Comparison of ENCODE assay signal across 14 cellular contexts in the genomic region with DNA sequence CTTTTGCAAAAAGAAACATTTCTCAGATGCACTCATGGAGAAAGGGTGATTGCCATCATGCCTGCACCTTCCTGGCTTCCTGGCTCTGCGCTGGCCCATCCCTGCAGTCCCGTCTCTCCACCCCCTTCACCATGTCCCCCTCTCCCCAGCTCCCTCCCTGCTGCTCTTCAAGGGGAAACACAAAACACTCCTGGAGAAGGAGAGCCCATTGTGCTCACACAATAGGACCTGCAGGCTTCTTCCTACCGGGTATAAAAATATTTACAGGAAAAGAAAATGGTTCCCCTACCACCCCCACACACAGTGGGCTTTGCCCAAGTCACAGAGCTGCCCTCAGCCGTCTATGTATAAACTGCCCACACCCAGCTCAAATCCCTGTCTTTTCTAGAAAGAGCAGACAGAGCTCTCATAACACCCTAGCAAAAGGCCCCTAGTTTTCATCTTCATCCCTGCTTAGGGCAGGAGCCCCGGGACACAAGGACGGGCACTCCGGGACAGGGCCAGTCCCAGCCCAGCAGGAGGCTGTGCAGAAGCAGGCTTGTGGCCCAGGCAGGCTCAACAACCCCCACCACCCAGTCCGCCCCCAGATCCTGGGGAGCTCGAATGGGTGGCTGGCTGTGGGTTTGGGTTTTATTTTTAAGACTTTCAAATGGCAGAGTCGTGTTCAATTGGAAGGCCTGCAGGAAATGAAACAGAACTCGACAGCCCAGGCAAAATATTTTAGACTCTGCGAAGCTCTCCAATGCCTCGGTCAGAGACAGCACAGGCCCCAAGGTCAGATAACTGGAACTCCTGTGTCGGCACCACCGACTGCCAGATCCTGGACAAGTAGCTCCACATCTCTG.
DNase-seq lines count a peak whose midpoint lies in the region; TF ChIP-seq lines count a peak whose summit lies in the region.
"Had no signal": no experiment of that assay in that cellular context is flagged by ENCODE, and none has a peak within 500 bp of the region (broad histone marks: within the 10 kb centered on the region; RNA-seq: fewer than 3 reads in every experiment).

No MANE protein-coding gene starts in this region.

- TF ChIP-seq EP300 in transverse colon (IDR thresholded peaks at IDR 0.05; ENCODE audit: low read depth): no peak

- H3K9ac ChIP-seq in mucosa of rectum (ENCODE audit: low read depth in 1 of 2, low read length in 2 of 2): no peak overlapping the region

- intact Hi-C loops in dorsolateral prefrontal cortex (cut with DNase I) (no loop called here), transverse colon (cut with DNase I; ENCODE audit: low total_unique reads) (no loop called here)

- H3K27me3 ChIP-seq in dorsolateral prefrontal cortex (no peaks in the 10 kb centered on the region), mucosa of rectum (ENCODE audit: control insufficient read depth in 2 of 2, insufficient read depth in 2 of 2, low read length in 2 of 2) (no peaks in the 10 kb centered on the region), transverse colon (no peaks in the 10 kb centered on the region)
- H3K27me3 ChIP-seq: SJSA1 had no signal

- TF ChIP-seq POLR2A in transverse colon (IDR thresholded peaks at IDR 0.05): no peak

- H3K4me3 ChIP-seq in dorsolateral prefrontal cortex (no peak overlapping the region), mucosa of rectum (ENCODE audit: low read length in 2 of 2) (no peak overlapping the region), transverse colon (no peak overlapping the region)
- H3K4me3 ChIP-seq: A549, SJSA1 had no signal

- no peaks in the 10 kb centered on the region for H3K4me1 ChIP-seq in mucosa of rectum (ENCODE audit: control insufficient read depth in 2 of 2, insufficient read depth in 2 of 2, low read length in 2 of 2)
- H3K4me1 ChIP-seq in transverse colon: peaks cover 0 to 6% (median 0%) of the 10 kb centered on the region in 4 donors

- H3K9me3 ChIP-seq in mucosa of rectum (ENCODE audit: control insufficient read depth in 2 of 2, low read length in 2 of 2) (peaks cover under 1 to 9% of the 10 kb centered on the region in 2 donors), transverse colon (no peaks in the 10 kb centered on the region)

- H3K27ac ChIP-seq in dorsolateral prefrontal cortex (peak overlapping the region in 50 of 59 donors; percentile 13 to 84 (median 60)), mucosa of rectum (ENCODE audit: low read depth in 2 of 2, low read length in 2 of 2) (peak overlapping the region; percentile 6 to 43), transverse colon (peak overlapping the region; percentile 36 to 60 (median 43))
- H3K27ac ChIP-seq: SJSA1 had no signal

- TF ChIP-seq CTCF in dorsolateral prefrontal cortex (IDR thresholded peaks at IDR 0.05 in 54 of 56, conservative IDR thresholded peaks at IDR 0.05 in 2 of 56; ENCODE audit: low read depth in 1 of 56, partially characterized antibody in 56 of 56) (no peak), transverse colon (IDR thresholded peaks at IDR 0.05) (no peak)

- 71% methylated on average over 4 to 15 of the region's 15 CpGs for WGBS in transverse colon (ENCODE audit: low coverage in 1 of 2), 2 donors

- peaks cover 45 to 48% of the 10 kb centered on the region in 2 donors for H3K36me3 ChIP-seq in mucosa of rectum (ENCODE audit: control insufficient read depth in 2 of 2, insufficient read depth in 2 of 2, low read length in 2 of 2)
- H3K36me3 ChIP-seq in transverse colon: peaks cover 0 to 22% (median 9%) of the 10 kb centered on the region in 4 donors

- in situ Hi-C loops in transverse colon (cut with MboI; ENCODE audit: low pct_ligation_motif_present in 1 of 4, low pct_unique_long_range_greater_than_20kb in 1 of 4, low sequenced_read_pairs in 3 of 4): no loop called here

- peak; percentile 20 for DNase-seq in NCI-H2227 (lab: John Stamatoyannopoulos, UW; ENCODE audit: unreplicated experiment)
- no peak for DNase-seq in NCI-H2227 treated with DMSO at 0.1 percent for 48 hours (lab: John Stamatoyannopoulos, UW)
- DNase-seq in dorsolateral prefrontal cortex: peak in 2 of 10 donors; percentile 27 to 44
- DNase-seq in transverse colon: no peak
- no peak for DNase-seq in retina
- no peak for DNase-seq in nucleus accumbens (lab: John Stamatoyannopoulos, UW)
- DNase-seq in NCI-H2081 treated with DMSO at 0.1 percent for 48 hours (lab: John Stamatoyannopoulos, UW): no peak
- DNase-seq: effector memory CD8-positive, alpha-beta T cell; naive thymus-derived CD8-positive, alpha-beta T cell; NCI-H226; stimulated activated CD4-positive, alpha-beta T cell treated with anti-CD3 and anti-CD28 coated beads, Interleukin-4, amount 100 ng/mL, for 1 hour had no signal
